16 cellular contexts compared by ENCODE assay signal in the genomic region with DNA sequence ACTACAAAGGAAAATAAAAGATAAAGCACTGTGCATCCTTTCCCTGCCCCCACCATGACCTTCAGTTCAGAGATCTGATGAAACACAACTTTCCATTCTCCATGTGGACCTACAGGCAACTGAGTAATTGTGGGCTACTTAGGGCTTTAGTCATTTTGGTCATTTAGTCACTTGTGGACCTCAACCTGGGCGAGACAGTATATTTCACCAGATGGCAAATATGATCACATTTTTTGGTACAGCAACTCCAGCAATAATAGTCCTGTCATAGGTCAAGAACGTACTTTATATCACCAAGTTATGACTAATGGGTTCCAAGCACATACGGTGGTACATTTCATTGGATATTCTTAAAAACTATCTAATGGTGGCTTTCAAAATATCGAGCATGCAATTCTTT.
A peak's percentile ranks its signal among the peaks of the same experiment; 100 is the strongest.
DNase-seq lines count a peak whose midpoint lies in the region; ATAC-seq, FAIRE-seq and TF ChIP-seq lines count a peak whose summit lies in the region.
"Had no signal": no experiment of that assay in that cellular context is flagged by ENCODE, and none has a peak within 500 bp of the region (broad histone marks: within the 10 kb centered on the region; RNA-seq: fewer than 3 reads in every experiment).

No MANE protein-coding gene starts in this region.

- H3K4me3 ChIP-seq in fibroblast of mammary gland (ENCODE audit: control insufficient read depth, low read depth, low read length) = no peak overlapping the region
- H3K4me3 ChIP-seq: A549, K562, spleen had no signal

- H3K4me1 Mint-ChIP-seq in activated naive CD8-positive, alpha-beta T cell treated with anti-CD3 and anti-CD28 coated beads, Interleukin-2, amount 50 U/mL, for 24 hours = no peaks in the 10 kb centered on the region
- no peaks in the 10 kb centered on the region for H3K4me1 Mint-ChIP-seq in activated naive CD8-positive, alpha-beta T cell treated with anti-CD3 and anti-CD28 coated beads for 36 hours

- H3K9me3 Mint-ChIP-seq in activated naive CD8-positive, alpha-beta T cell treated with anti-CD3 and anti-CD28 coated beads, Interleukin-2, amount 50 U/mL, for 24 hours = peaks cover 3% of the 10 kb centered on the region
- no peaks in the 10 kb centered on the region for H3K9me3 Mint-ChIP-seq in activated naive CD8-positive, alpha-beta T cell treated with anti-CD3 and anti-CD28 coated beads for 36 hours

- FAIRE-seq in RCC 7860 (lab: Jason Lieb, UNC) = peak; percentile 75
- FAIRE-seq: A549, D721Med, K562 had no signal

- peak; percentile 20 for ATAC-seq in activated naive CD8-positive, alpha-beta T cell treated with anti-CD3 and anti-CD28 coated beads, Interleukin-2, amount 50 U/mL, for 24 hours
- ATAC-seq in HG03520 (IDR thresholded peaks at IDR 0.05; ENCODE audit: unreplicated experiment) (no peak), Right ventricle myocardium inferior (no peak)
- ATAC-seq: A549, K562 had no signal

- H3K27me3 Mint-ChIP-seq in activated naive CD8-positive, alpha-beta T cell treated with anti-CD3 and anti-CD28 coated beads, Interleukin-2, amount 50 U/mL, for 24 hours = no peaks in the 10 kb centered on the region
- H3K27me3 Mint-ChIP-seq in activated naive CD8-positive, alpha-beta T cell treated with anti-CD3 and anti-CD28 coated beads for 36 hours = no peaks in the 10 kb centered on the region

- DNase-seq in activated naive CD8-positive, alpha-beta T cell treated with anti-CD3 and anti-CD28 coated beads, Interleukin-2, amount 50 U/mL, for 24 hours = no peak
- no peak for DNase-seq in activated naive CD8-positive, alpha-beta T cell treated with anti-CD3 and anti-CD28 coated beads for 36 hours
- DNase-seq in RCC 7860 (ENCODE audit: low spot score) = peak; percentile 83
- peak; percentile 93 for DNase-seq in fibroblast of mammary gland (ENCODE audit: low read depth)
- DNase-seq in NCI-H345 (lab: John Stamatoyannopoulos, UW) = no peak
- no peak for DNase-seq in Right ventricle myocardium inferior (ENCODE audit: missing footprints)
- DNase-seq in islet precursor cell = no peak
- DNase-seq: NCI-H187, NCI-H774, Right ventricle myocardium superior, spleen, substantia nigra had no signal

- no peaks in the 10 kb centered on the region for H3K36me3 Mint-ChIP-seq in activated naive CD8-positive, alpha-beta T cell treated with anti-CD3 and anti-CD28 coated beads, Interleukin-2, amount 50 U/mL, for 24 hours (ENCODE audit: low read depth)
- H3K36me3 Mint-ChIP-seq in activated naive CD8-positive, alpha-beta T cell treated with anti-CD3 and anti-CD28 coated beads for 36 hours = no peaks in the 10 kb centered on the region

- intact Hi-C loops in Right ventricle myocardium inferior (cut with DNase I) = no loop called here

- H3K4me3 Mint-ChIP-seq in activated naive CD8-positive, alpha-beta T cell treated with anti-CD3 and anti-CD28 coated beads, Interleukin-2, amount 50 U/mL, for 24 hours = no peak overlapping the region
- no peak overlapping the region for H3K4me3 Mint-ChIP-seq in activated naive CD8-positive, alpha-beta T cell treated with anti-CD3 and anti-CD28 coated beads for 36 hours

- TF ChIP-seq CTCF in fibroblast of mammary gland (conservative IDR thresholded peaks at IDR 0.05; ENCODE audit: control insufficient read depth, insufficient read depth, low read depth, low read length) = no peak

- H3K27ac Mint-ChIP-seq in activated naive CD8-positive, alpha-beta T cell treated with anti-CD3 and anti-CD28 coated beads, Interleukin-2, amount 50 U/mL, for 24 hours = no peak overlapping the region
- H3K27ac Mint-ChIP-seq in activated naive CD8-positive, alpha-beta T cell treated with anti-CD3 and anti-CD28 coated beads for 36 hours = no peak overlapping the region

Comparison
In these comparisons a context has a peak if more than half of its experiments do, and no peak if none do; other contexts are left out.
1. DNase-seq: peak in RCC 7860 (single experiment) and fibroblast of mammary gland (single experiment); none in activated naive CD8-positive, alpha-beta T cell treated with anti-CD3 and anti-CD28 coated beads, Interleukin-2, amount 50 U/mL, for 24 hours (single experiment), activated naive CD8-positive, alpha-beta T cell treated with anti-CD3 and anti-CD28 coated beads for 36 hours (single experiment), NCI-H345 (single experiment), Right ventricle myocardium inferior (single experiment) and islet precursor cell (single experiment).